ENCODE assay signal across 8 cellular contexts in genomic region chr16:89562027-89562599, GRCh38. TPM values are rescaled to one million over a fixed set of nuclear protein-coding genes. Genes with fewer than 3 reads are reported as not detected.
A peak's percentile ranks its signal among the peaks of the same experiment; 100 is the strongest.
DNase-seq lines count a peak whose midpoint lies in the region; ATAC-seq, FAIRE-seq and TF ChIP-seq lines count a peak whose summit lies in the region.

No MANE protein-coding gene starts in this region.

- no peak overlapping the region for H2AFZ ChIP-seq in keratinocyte (ENCODE audit: control insufficient read depth, low read length)

- H3K4me2 ChIP-seq in keratinocyte (ENCODE audit: control insufficient read depth, extremely low read depth, insufficient read depth, low read depth, low read length), result peak overlapping the region; percentile 99

- H3K27me3 Mint-ChIP-seq in activated T-helper 2 cell treated with anti-CD3 and anti-CD28 coated beads, Interferon-gamma antibody, Interleukin-2, Interleukin-4, amounts not matched to agents 10 μg/mL and 5 μg/mL and 100 μg/mL, durations not matched to agents 14 hours and 24 hours and 36 hours (ENCODE audit: low read depth), result no peaks in the 10 kb centered on the region
- no peaks in the 10 kb centered on the region for H3K27me3 Mint-ChIP-seq in type B pancreatic cell

- dilution Hi-C loops in keratinocyte (cut with MboI; ENCODE audit: extremely low pct_ligation_motif_present, low sequenced_read_pairs), result no loop called here

- FAIRE-seq in keratinocyte (lab: Jason Lieb, UNC), result no peak

- no peaks in the 10 kb centered on the region for H3K9me3 Mint-ChIP-seq in activated T-helper 2 cell treated with anti-CD3 and anti-CD28 coated beads, Interferon-gamma antibody, Interleukin-2, Interleukin-4, amounts not matched to agents 10 μg/mL and 5 μg/mL and 100 μg/mL, durations not matched to agents 14 hours and 24 hours and 36 hours
- H3K9me3 Mint-ChIP-seq in type B pancreatic cell, result no peaks in the 10 kb centered on the region

- H3K27me3 ChIP-seq in right atrium auricular region, result no peaks in the 10 kb centered on the region
- H3K27me3 ChIP-seq in keratinocyte (ENCODE audit: control insufficient read depth, extremely low read depth, insufficient read depth, low read length), result no peaks in the 10 kb centered on the region

- intact Hi-C loops in left ventricle myocardium superior (cut with micrococcal nuclease), result no loop called here
- intact Hi-C loops in activated T-helper 2 cell treated with anti-CD3 and anti-CD28 coated beads, Interferon-gamma antibody, Interleukin-2, Interleukin-4, amounts not matched to agents 10 μg/mL and 5 μg/mL and 100 μg/mL, durations not matched to agents 14 hours and 24 hours and 36 hours (cut with micrococcal nuclease), result loop anchor here (5.0 to 10.0 kb wide), 3 partner anchors 95 to 320 kb away; partner anchors contain the start of genes CHMP1A and SPATA33

- peaks cover 50% of the 10 kb centered on the region for H3K36me3 Mint-ChIP-seq in activated T-helper 2 cell treated with anti-CD3 and anti-CD28 coated beads, Interferon-gamma antibody, Interleukin-2, Interleukin-4, amounts not matched to agents 10 μg/mL and 5 μg/mL and 100 μg/mL, durations not matched to agents 14 hours and 24 hours and 36 hours (ENCODE audit: low read depth)
- peaks cover 34% of the 10 kb centered on the region for H3K36me3 Mint-ChIP-seq in type B pancreatic cell

- H3K36me3 ChIP-seq in right atrium auricular region (peaks cover 41% of the 10 kb centered on the region), keratinocyte (ENCODE audit: control insufficient read depth in 2 of 2, extremely low read depth in 1 of 2, insufficient read depth in 2 of 2, low read length in 2 of 2) (peaks cover 20 to 41% of the 10 kb centered on the region in 2 experiments)

- H3K4me1 Mint-ChIP-seq in activated T-helper 2 cell treated with anti-CD3 and anti-CD28 coated beads, Interferon-gamma antibody, Interleukin-2, Interleukin-4, amounts not matched to agents 10 μg/mL and 5 μg/mL and 100 μg/mL, durations not matched to agents 14 hours and 24 hours and 36 hours (ENCODE audit: low read depth), result peaks cover 43% of the 10 kb centered on the region
- peaks cover 36% of the 10 kb centered on the region for H3K4me1 Mint-ChIP-seq in type B pancreatic cell (ENCODE audit: unreplicated experiment)

- DNase-seq in right atrium auricular region (ENCODE audit: low spot score) (no peak), left ventricle myocardium superior (no peak), keratinocyte (ENCODE audit: low read depth, low spot score) (no peak), type B pancreatic cell (ENCODE audit: extremely low spot score, unreplicated experiment) (no peak)
- no peak for DNase-seq in activated T-helper 2 cell treated with anti-CD3 and anti-CD28 coated beads, Interferon-gamma antibody, Interleukin-2, Interleukin-4, amounts not matched to agents 10 μg/mL and 5 μg/mL and 100 μg/mL, durations not matched to agents 14 hours and 24 hours and 36 hours (ENCODE audit: low spot score)

- H3K4me1 ChIP-seq in right atrium auricular region, result peaks cover 0 to 52% of the 10 kb centered on the region in 2 donors
- peaks cover 52% of the 10 kb centered on the region for H3K4me1 ChIP-seq in keratinocyte (ENCODE audit: control insufficient read depth, extremely low read depth, insufficient read depth, low read length)

- H3K4me3 Mint-ChIP-seq in activated T-helper 2 cell treated with anti-CD3 and anti-CD28 coated beads, Interferon-gamma antibody, Interleukin-2, Interleukin-4, amounts not matched to agents 10 μg/mL and 5 μg/mL and 100 μg/mL, durations not matched to agents 14 hours and 24 hours and 36 hours (ENCODE audit: low read depth), result peak overlapping the region; percentile 99
- peak overlapping the region; percentile 88 for H3K4me3 Mint-ChIP-seq in type B pancreatic cell

- TF ChIP-seq CTCF in right atrium auricular region (IDR thresholded peaks at IDR 0.05), result no peak
- no peak for TF ChIP-seq CTCF in keratinocyte (optimal IDR thresholded peaks at IDR 0.05 in 1 of 3, IDR thresholded peaks at IDR 0.05 in 1 of 3, conservative IDR thresholded peaks at IDR 0.05 in 1 of 3; ENCODE audit: extremely low read depth in 1 of 3, insufficient read depth in 2 of 3, low read length in 3 of 3)
- no peak for TF ChIP-seq CTCF in type B pancreatic cell (conservative IDR thresholded peaks at IDR 0.05)

- no peak for ATAC-seq in left ventricle myocardium superior
- ATAC-seq in GM21619 (IDR thresholded peaks at IDR 0.05; ENCODE audit: unreplicated experiment), result no peak
- ATAC-seq in GM21515 (IDR thresholded peaks at IDR 0.05; ENCODE audit: unreplicated experiment), result no peak
- ATAC-seq in HG03457 (IDR thresholded peaks at IDR 0.05; ENCODE audit: unreplicated experiment), result no peak

- peak overlapping the region; percentile 97 for H3K9ac ChIP-seq in keratinocyte (ENCODE audit: control insufficient read depth, extremely low read depth, insufficient read depth, low read length)

- peaks cover 13% of the 10 kb centered on the region for H3K9me1 ChIP-seq in keratinocyte (ENCODE audit: control insufficient read depth, extremely low read depth, insufficient read depth, low read length)

- H4K20me1 ChIP-seq in keratinocyte (ENCODE audit: control insufficient read depth, extremely low read depth, insufficient read depth, low read length), result peaks cover 48% of the 10 kb centered on the region

- H3K27ac Mint-ChIP-seq in activated T-helper 2 cell treated with anti-CD3 and anti-CD28 coated beads, Interferon-gamma antibody, Interleukin-2, Interleukin-4, amounts not matched to agents 10 μg/mL and 5 μg/mL and 100 μg/mL, durations not matched to agents 14 hours and 24 hours and 36 hours, result peak overlapping the region; percentile 90
- peak overlapping the region; percentile 89 for H3K27ac Mint-ChIP-seq in type B pancreatic cell

- H3K27ac ChIP-seq in right atrium auricular region (no peak overlapping the region), keratinocyte (ENCODE audit: control insufficient read depth, insufficient read depth, low read length) (peak overlapping the region; percentile 97)

- H3K9me3 ChIP-seq in right atrium auricular region (no peaks in the 10 kb centered on the region), keratinocyte (ENCODE audit: control insufficient read depth, low read depth, low read length) (no peaks in the 10 kb centered on the region)

- H3K4me3 ChIP-seq in right atrium auricular region (peak overlapping the region; percentile 88 to 89), keratinocyte (ENCODE audit: control insufficient read depth in 2 of 3, extremely low read depth in 1 of 3, insufficient read depth in 2 of 3, low read depth in 1 of 3, low read length in 3 of 3) (peak overlapping the region; percentile 78 to 100 (median 97))

- peaks cover 39% of the 10 kb centered on the region for H3K79me2 ChIP-seq in keratinocyte (ENCODE audit: control insufficient read depth, insufficient read depth, low read length)

RNA-seq across cellular contexts. Expression of gene RPL13, which starts 1.6 kb away (rescaled TPM):
- total RNA-seq in right atrium auricular region (1,000 to 10,000 TPM; 4,239 to 4,547 TPM), left ventricle myocardium superior (1,029 TPM), type B pancreatic cell (ENCODE audit: low replicate concordance) (2,449 and 2,557 TPM in 2 replicates)
- total RNA-seq in activated T-helper 2 cell treated with anti-CD3 and anti-CD28 coated beads, Interferon-gamma antibody, Interleukin-2, Interleukin-4, amounts not matched to agents 10 μg/mL and 5 μg/mL and 100 μg/mL, durations not matched to agents 14 hours and 24 hours and 36 hours, result 2,404 and 2,406 TPM in 2 replicates
- polyA plus RNA-seq in keratinocyte, result 1,741 to 3,736 TPM (median 2,095 TPM) in 3 replicates
- polyA plus RNA-seq in keratinocyte (2011; ENCODE audit: low read depth), result 556 TPM
- 1,111 and 3,827 TPM in 2 replicates for polyA plus RNA-seq in keratinocyte (2011; cell fraction: cytosol; rRNA removed)
- polyA plus RNA-seq in keratinocyte (2011; cell fraction: nucleus; rRNA removed), result 583 and 788 TPM in 2 replicates
- polyA plus RNA-seq in keratinocyte (2012; ENCODE audit: low replicate concordance), result 2,804 and 3,239 TPM in 2 replicates
- polyA minus RNA-seq in keratinocyte, result 563 to 886 TPM (median 708 TPM) in 3 replicates
- polyA minus RNA-seq in keratinocyte (2011; cell fraction: cytosol; rRNA and poly(A)+ RNA removed), result 5,316 TPM
- polyA minus RNA-seq in keratinocyte (2011; cell fraction: nucleus; rRNA and poly(A)+ RNA removed), result 452 and 678 TPM in 2 replicates

RNA-seq across cellular contexts. Expression of gene CPNE7, which starts 13.4 kb away (rescaled TPM):
- total RNA-seq in right atrium auricular region (not detected), left ventricle myocardium superior (not detected), type B pancreatic cell (ENCODE audit: low replicate concordance) (1.6 and 6.5 TPM in 2 replicates)
- 19.8 and 25.7 TPM in 2 replicates for total RNA-seq in activated T-helper 2 cell treated with anti-CD3 and anti-CD28 coated beads, Interferon-gamma antibody, Interleukin-2, Interleukin-4, amounts not matched to agents 10 μg/mL and 5 μg/mL and 100 μg/mL, durations not matched to agents 14 hours and 24 hours and 36 hours
- polyA plus RNA-seq in keratinocyte, result 6.2 to 12.4 TPM (median 9.1 TPM) in 3 replicates
- 22.3 TPM for polyA plus RNA-seq in keratinocyte (2011; ENCODE audit: low read depth)
- polyA plus RNA-seq in keratinocyte (2011; cell fraction: cytosol; rRNA removed), result 1.8 and 3.4 TPM in 2 replicates
- polyA plus RNA-seq in keratinocyte (2011; cell fraction: nucleus; rRNA removed), result 124 and 133 TPM in 2 replicates
- polyA plus RNA-seq in keratinocyte (2012; ENCODE audit: low replicate concordance), result 3.5 and 8.3 TPM in 2 replicates
- polyA minus RNA-seq in keratinocyte, result 2.6 to 4.3 TPM (median 3.0 TPM) in 3 replicates
- 6.7 TPM for polyA minus RNA-seq in keratinocyte (2011; cell fraction: cytosol; rRNA and poly(A)+ RNA removed)
- 12.8 and 13.6 TPM in 2 replicates for polyA minus RNA-seq in keratinocyte (2011; cell fraction: nucleus; rRNA and poly(A)+ RNA removed)

RNA-seq across cellular contexts. Expression of gene DPEP1, which starts 51.3 kb away (rescaled TPM):
- total RNA-seq in right atrium auricular region (under 1 TPM in 1 of 2 donors, not detected in 1; 0.16 TPM), left ventricle myocardium superior (not detected), type B pancreatic cell (ENCODE audit: low replicate concordance) (13.4 and 16.7 TPM in 2 replicates)
- not detected in 2 replicates for total RNA-seq in activated T-helper 2 cell treated with anti-CD3 and anti-CD28 coated beads, Interferon-gamma antibody, Interleukin-2, Interleukin-4, amounts not matched to agents 10 μg/mL and 5 μg/mL and 100 μg/mL, durations not matched to agents 14 hours and 24 hours and 36 hours
- polyA plus RNA-seq in keratinocyte, result 0.09 to 0.13 TPM in 2 of 3 replicates, not detected in the other
- not detected for polyA plus RNA-seq in keratinocyte (2011; ENCODE audit: low read depth)
- polyA plus RNA-seq in keratinocyte (2011; cell fraction: cytosol; rRNA removed), result not detected in 2 replicates
- polyA plus RNA-seq in keratinocyte (2011; cell fraction: nucleus; rRNA removed), result not detected in 2 replicates
- polyA plus RNA-seq in keratinocyte (2012; ENCODE audit: low replicate concordance), result not detected in 2 replicates
- polyA minus RNA-seq in keratinocyte, result not detected in 3 replicates
- polyA minus RNA-seq in keratinocyte (2011; cell fraction: cytosol; rRNA and poly(A)+ RNA removed), result not detected
- polyA minus RNA-seq in keratinocyte (2011; cell fraction: nucleus; rRNA and poly(A)+ RNA removed), result not detected in 2 replicates

RNA-seq across cellular contexts. Expression of gene SPG7, which starts 53.9 kb away (rescaled TPM):
- 100 to 1,000 TPM in 1 of 2 donors, 10 to 100 TPM in 1; 72.8 to 216 TPM for total RNA-seq in right atrium auricular region
- 108 TPM for total RNA-seq in left ventricle myocardium superior
- total RNA-seq in activated T-helper 2 cell treated with anti-CD3 and anti-CD28 coated beads, Interferon-gamma antibody, Interleukin-2, Interleukin-4, amounts not matched to agents 10 μg/mL and 5 μg/mL and 100 μg/mL, durations not matched to agents 14 hours and 24 hours and 36 hours, result 115 and 125 TPM in 2 replicates
- polyA plus RNA-seq in keratinocyte, result 43.8 to 59.4 TPM (median 45.2 TPM) in 3 replicates
- polyA plus RNA-seq in keratinocyte (2011; ENCODE audit: low read depth), result 61.3 TPM
- polyA plus RNA-seq in keratinocyte (2011; cell fraction: cytosol; rRNA removed), result 25.8 and 33.9 TPM in 2 replicates
- 196 and 220 TPM in 2 replicates for polyA plus RNA-seq in keratinocyte (2011; cell fraction: nucleus; rRNA removed)
- polyA plus RNA-seq in keratinocyte (2012; ENCODE audit: low replicate concordance), result 44.4 and 56.1 TPM in 2 replicates
- 51.9 to 68.9 TPM (median 66.4 TPM) in 3 replicates for polyA minus RNA-seq in keratinocyte
- 54.3 TPM for polyA minus RNA-seq in keratinocyte (2011; cell fraction: cytosol; rRNA and poly(A)+ RNA removed)
- polyA minus RNA-seq in keratinocyte (2011; cell fraction: nucleus; rRNA and poly(A)+ RNA removed), result 133 and 141 TPM in 2 replicates
- total RNA-seq in type B pancreatic cell (ENCODE audit: low replicate concordance), result 120 and 129 TPM in 2 replicates

Comparison
In these comparisons a context has a peak if more than half of its experiments do, and no peak if none do; other contexts are left out.
1. RNA of gene DPEP1, which starts 51.3 kb away (total RNA-seq): 13.4 to 16.7 TPM in type B pancreatic cell; 0.16 TPM in right atrium auricular region, not detected in left ventricle myocardium superior (single experiment) and not detected in activated T-helper 2 cell treated with anti-CD3 and anti-CD28 coated beads, Interferon-gamma antibody, Interleukin-2, Interleukin-4, amounts not matched to agents 10 μg/mL and 5 μg/mL and 100 μg/mL, durations not matched to agents 14 hours and 24 hours and 36 hours; every median in the first group is over 10 times any median in the second.